ENCODE assay signal across 18 cellular contexts in the genomic region with DNA sequence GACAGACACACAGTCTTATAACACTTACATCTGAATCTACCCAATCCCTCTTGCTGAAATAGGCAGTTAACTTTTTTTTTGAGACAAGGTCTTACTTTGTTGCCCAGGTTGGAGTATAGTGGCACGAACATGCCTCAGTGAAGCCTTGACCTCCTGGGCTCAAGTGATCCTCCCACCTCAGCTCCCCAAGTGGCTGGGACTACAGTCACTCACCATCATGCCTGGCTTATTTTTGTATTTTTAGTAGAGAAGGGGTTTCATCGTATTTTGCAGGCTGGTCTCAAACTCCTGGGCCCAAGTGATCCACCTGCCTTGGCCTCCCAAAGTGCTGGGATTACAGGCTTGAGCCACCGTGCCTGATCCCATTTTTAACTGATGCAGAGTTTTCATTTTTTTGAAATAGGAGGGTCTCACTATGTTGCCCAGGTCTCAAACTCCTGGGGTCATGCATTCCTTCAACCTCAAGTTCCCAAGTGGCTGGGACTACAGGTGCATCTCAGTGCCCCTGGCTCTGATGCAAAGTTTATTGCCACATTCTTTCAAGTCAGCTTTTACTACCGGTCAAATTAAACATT. TPM values are rescaled to one million over a fixed set of nuclear protein-coding genes. Genes with fewer than 3 reads are reported as not detected.
A peak's percentile ranks its signal among the peaks of the same experiment; 100 is the strongest.
DNase-seq lines count a peak whose midpoint lies in the region; ATAC-seq lines count a peak whose summit lies in the region.
"Had no signal": no experiment of that assay in that cellular context is flagged by ENCODE, and none has a peak within 500 bp of the region (broad histone marks: within the 10 kb centered on the region; RNA-seq: fewer than 3 reads in every experiment).

No MANE protein-coding gene starts in this region.

- H3K4ac ChIP-seq in trophoblast cell (ENCODE audit: low read depth, low read length): no peak overlapping the region

- no peak overlapping the region for H4K8ac ChIP-seq in trophoblast cell (ENCODE audit: low read depth, low read length)

- H3K27me3 ChIP-seq in trophoblast cell (ENCODE audit: insufficient read depth, low read length): no peaks in the 10 kb centered on the region
- H3K27me3 ChIP-seq: adrenal gland, MG63 had no signal

- H3K4me3 Mint-ChIP-seq in activated T-cell treated with anti-CD3 and anti-CD28 coated beads, Interleukin-2, amount 50 U/mL, for 72 hours: peak overlapping the region; percentile 34 to 39
- H3K4me3 Mint-ChIP-seq in activated T-cell treated with anti-CD3 and anti-CD28 coated beads, Interleukin-2, amount 50 U/mL, for 4 hours: no peak overlapping the region
- no peak overlapping the region for H3K4me3 Mint-ChIP-seq in activated naive CD8-positive, alpha-beta T cell treated with anti-CD3 and anti-CD28 coated beads for 36 hours

- peaks cover 0 to 2% of the 10 kb centered on the region in 2 experiments for H3K36me3 ChIP-seq in trophoblast cell (ENCODE audit: control insufficient read depth in 1 of 2, insufficient read depth in 2 of 2, low read length in 2 of 2)
- H3K36me3 ChIP-seq: adrenal gland, lower lobe of right lung, MG63 had no signal

- no peaks in the 10 kb centered on the region for H3K9me3 ChIP-seq in trophoblast cell (ENCODE audit: insufficient read depth, low read depth, low read length)
- H3K9me3 ChIP-seq: adrenal gland, lower lobe of right lung, MG63 had no signal

- peaks cover 0 to under 1% of the 10 kb centered on the region in 2 experiments for H3K4me1 ChIP-seq in trophoblast cell (ENCODE audit: control insufficient read depth in 1 of 2, insufficient read depth in 2 of 2, low read length in 2 of 2)

- no peak overlapping the region for H3K18ac ChIP-seq in trophoblast cell (ENCODE audit: low read length)

- peaks cover 6 to 11% of the 10 kb centered on the region in 2 donors for H3K36me3 Mint-ChIP-seq in activated T-cell treated with anti-CD3 and anti-CD28 coated beads, Interleukin-2, amount 50 U/mL, for 72 hours (ENCODE audit: insufficient read depth in 2 of 2)
- peaks cover 19% of the 10 kb centered on the region for H3K36me3 Mint-ChIP-seq in activated T-cell treated with anti-CD3 and anti-CD28 coated beads, Interleukin-2, amount 50 U/mL, for 4 hours (ENCODE audit: insufficient read depth)
- H3K36me3 Mint-ChIP-seq in activated naive CD8-positive, alpha-beta T cell treated with anti-CD3 and anti-CD28 coated beads for 36 hours: peaks cover 32% of the 10 kb centered on the region

- no peak overlapping the region for H2BK5ac ChIP-seq in trophoblast cell (ENCODE audit: low read depth, low read length, poor library complexity)

- no peak overlapping the region for H3K9ac ChIP-seq in trophoblast cell (ENCODE audit: low read length)

- peak overlapping the region; percentile 38 for H3K27ac Mint-ChIP-seq in activated T-cell treated with anti-CD3 and anti-CD28 coated beads, Interleukin-2, amount 50 U/mL, for 72 hours
- H3K27ac Mint-ChIP-seq in activated naive CD8-positive, alpha-beta T cell treated with anti-CD3 and anti-CD28 coated beads for 36 hours: peak overlapping the region; percentile 54

- H2AK5ac ChIP-seq in trophoblast cell (ENCODE audit: low read length): no peak overlapping the region

- no peak overlapping the region for H3K4me3 ChIP-seq in trophoblast cell (ENCODE audit: low read depth, low read length)
- H3K4me3 ChIP-seq: adrenal gland, lower lobe of right lung, MG63 had no signal

- H3K27ac ChIP-seq in trophoblast cell (ENCODE audit: low read depth, low read length): no peak overlapping the region
- H3K27ac ChIP-seq: adrenal gland, lower lobe of right lung had no signal

- no peaks in the 10 kb centered on the region for H3K27me3 Mint-ChIP-seq in activated T-cell treated with anti-CD3 and anti-CD28 coated beads, Interleukin-2, amount 50 U/mL, for 72 hours (ENCODE audit: low read depth)
- no peaks in the 10 kb centered on the region for H3K27me3 Mint-ChIP-seq in activated T-cell treated with anti-CD3 and anti-CD28 coated beads, Interleukin-2, amount 50 U/mL, for 4 hours (ENCODE audit: low read depth)
- no peaks in the 10 kb centered on the region for H3K27me3 Mint-ChIP-seq in activated naive CD8-positive, alpha-beta T cell treated with anti-CD3 and anti-CD28 coated beads for 36 hours

- no peak for ATAC-seq in activated T-cell treated with anti-CD3 and anti-CD28 coated beads, Interleukin-2, amount 50 U/mL, for 72 hours (replicated peaks in 1 of 2)
- no peak for ATAC-seq in activated T-cell treated with anti-CD3 and anti-CD28 coated beads, Interleukin-2, amount 50 U/mL, for 4 hours
- ATAC-seq in HG03439 (IDR thresholded peaks at IDR 0.05; ENCODE audit: unreplicated experiment): no peak
- ATAC-seq: activated CD4-positive, CD25-positive, alpha-beta regulatory T cell treated with anti-CD3 and anti-CD28 coated beads, Interleukin-2, amount 50 U/mL, for 24 hours; lower lobe of right lung had no signal

- no peak overlapping the region for H3K4me2 ChIP-seq in trophoblast cell (ENCODE audit: low read length)

- peak overlapping the region; percentile 31 for H2BK12ac ChIP-seq in trophoblast cell (ENCODE audit: low read length)

- H3K79me1 ChIP-seq in trophoblast cell (ENCODE audit: low read length): no peaks in the 10 kb centered on the region

- DNase-seq in activated T-cell treated with anti-CD3 and anti-CD28 coated beads, Interleukin-2, amount 50 U/mL, for 72 hours: no peak
- DNase-seq in activated T-cell treated with anti-CD3 and anti-CD28 coated beads, Interleukin-2, amount 50 U/mL, for 4 hours: no peak
- DNase-seq in NAMALWA (ENCODE audit: low spot score): peak; percentile 29
- DNase-seq in activated naive CD8-positive, alpha-beta T cell treated with anti-CD3 and anti-CD28 coated beads for 36 hours: no peak
- DNase-seq in trophoblast cell: no peak
- no peak for DNase-seq in kidney glomerular epithelial cell (lab: John Stamatoyannopoulos, UW)
- no peak for DNase-seq in Kasumi-1 (lab: John Stamatoyannopoulos, UW)
- DNase-seq: activated CD8-positive, alpha-beta memory T cell treated with anti-CD3 and anti-CD28 coated beads, Interleukin-2, amount 50 U/mL, for 48 hours; adrenal gland; COR-L47; HCEC 1CT; lower lobe of right lung; MG63; NCI-H1930; NCI-H510A treated with DMSO at 0.1 percent for 48 hours; stimulated activated naive CD4-positive, alpha-beta T cell had no signal

- H3K9me3 Mint-ChIP-seq in activated T-cell treated with anti-CD3 and anti-CD28 coated beads, Interleukin-2, amount 50 U/mL, for 72 hours: no peaks in the 10 kb centered on the region
- no peaks in the 10 kb centered on the region for H3K9me3 Mint-ChIP-seq in activated T-cell treated with anti-CD3 and anti-CD28 coated beads, Interleukin-2, amount 50 U/mL, for 4 hours
- no peaks in the 10 kb centered on the region for H3K9me3 Mint-ChIP-seq in activated naive CD8-positive, alpha-beta T cell treated with anti-CD3 and anti-CD28 coated beads for 36 hours

- no peak overlapping the region for H3K23ac ChIP-seq in trophoblast cell (ENCODE audit: low read length)

- H2BK120ac ChIP-seq in trophoblast cell (ENCODE audit: insufficient read depth, low read length, poor library complexity): no peak overlapping the region

- no peak overlapping the region for H4K91ac ChIP-seq in trophoblast cell (ENCODE audit: low read depth, low read length)

- no peaks in the 10 kb centered on the region for H3K79me2 ChIP-seq in trophoblast cell (ENCODE audit: control insufficient read depth, insufficient read depth, low read length, poor library complexity)

- peaks cover 83% of the 10 kb centered on the region for H3K4me1 Mint-ChIP-seq in activated T-cell treated with anti-CD3 and anti-CD28 coated beads, Interleukin-2, amount 50 U/mL, for 72 hours (ENCODE audit: low read depth)
- H3K4me1 Mint-ChIP-seq in activated T-cell treated with anti-CD3 and anti-CD28 coated beads, Interleukin-2, amount 50 U/mL, for 4 hours (ENCODE audit: low read depth): peaks cover 69% of the 10 kb centered on the region
- H3K4me1 Mint-ChIP-seq in activated naive CD8-positive, alpha-beta T cell treated with anti-CD3 and anti-CD28 coated beads for 36 hours: peaks cover 65% of the 10 kb centered on the region

- H2AFZ ChIP-seq in trophoblast cell (ENCODE audit: insufficient read depth, low read length, poor library complexity): no peak overlapping the region

- no peak overlapping the region for H3K14ac ChIP-seq in trophoblast cell (ENCODE audit: low read length)

- no CpG with 5 or more reads among the region's 4 CpGs for WGBS in trophoblast cell (ENCODE audit: extremely low coverage, insufficient coverage, insufficient read length)

- no peak overlapping the region for H4K12ac ChIP-seq in trophoblast cell (ENCODE audit: low read depth, low read length)

RNA-seq across cellular contexts. Expression of a gene that starts 7.6 kb away (rescaled TPM):
- total RNA-seq in activated T-cell treated with anti-CD3 and anti-CD28 coated beads, Interleukin-2, amount 50 U/mL, for 72 hours: 100 to 1,000 TPM; 106 to 117 TPM
- 10 to 100 TPM; 49.0 to 56.6 (median 55.9) TPM for total RNA-seq in activated T-cell treated with anti-CD3 and anti-CD28 coated beads, Interleukin-2, amount 50 U/mL, for 4 hours
- 10 to 100 TPM; 93.3 to 97.9 TPM for total RNA-seq in activated naive CD8-positive, alpha-beta T cell treated with anti-CD3 and anti-CD28 coated beads for 36 hours
- polyA plus RNA-seq in trophoblast cell (2013): 55.9 and 56.2 TPM in 2 replicates

RNA-seq across cellular contexts. Expression of a gene that starts 49.8 kb away (rescaled TPM):
- total RNA-seq in activated T-cell treated with anti-CD3 and anti-CD28 coated beads, Interleukin-2, amount 50 U/mL, for 72 hours: 10 to 100 TPM in 1 of 2 donors, 1 to 10 TPM in 1; 9.9 to 12.1 TPM
- 10 to 100 TPM in 2 of 3 donors, 1 to 10 TPM in 1; 8.5 to 17.5 (median 13.9) TPM for total RNA-seq in activated T-cell treated with anti-CD3 and anti-CD28 coated beads, Interleukin-2, amount 50 U/mL, for 4 hours
- 10 to 100 TPM; 15.9 to 16.7 TPM for total RNA-seq in activated naive CD8-positive, alpha-beta T cell treated with anti-CD3 and anti-CD28 coated beads for 36 hours
- 14.3 and 14.8 TPM in 2 replicates for polyA plus RNA-seq in trophoblast cell (2013)

Comparison
In these comparisons a context has a peak if more than half of its experiments do, and no peak if none do; other contexts are left out.
1. H3K4me3 Mint-ChIP-seq: peak in activated T-cell treated with anti-CD3 and anti-CD28 coated beads, Interleukin-2, amount 50 U/mL, for 72 hours (2 of 2); none in activated T-cell treated with anti-CD3 and anti-CD28 coated beads, Interleukin-2, amount 50 U/mL, for 4 hours (single experiment) and activated naive CD8-positive, alpha-beta T cell treated with anti-CD3 and anti-CD28 coated beads for 36 hours (single experiment).